Comparison of ENCODE assay signal across 1 cellular context in genomic region chr12:110403146-110403974, GRCh38.
TF ChIP-seq lines count a peak whose summit lies in the region.

TSS of gene ANAPC7 (minus strand) at chr12:110403708. CDS start at chr12:110403627, 81 bp downstream.

TF ChIP-seq in HepG2, 621 proteins besides CTCF, POLR2A, EP300 and RAD21 (continued from another document and continues in another):
- TF ChIP-seq ZNF784 (CRISPR knock-in tag; IDR thresholded peaks at IDR 0.05; ENCODE audit: borderline replicate concordance): no peak; the same call in 1 of the 2 replicates
- no peak for TF ChIP-seq SKIL (CRISPR knock-in tag; IDR thresholded peaks at IDR 0.05; ENCODE audit: borderline replicate concordance)
- no peak for TF ChIP-seq CHD2 (IDR thresholded peaks at IDR 0.05; ENCODE audit: low read depth, low read length)
- no peak for TF ChIP-seq PHB2 (IDR thresholded peaks at IDR 0.05; ENCODE audit: partially characterized antibody)
- no peak; the same call in 1 of the 2 replicates for TF ChIP-seq TFAP4 (IDR thresholded peaks at IDR 0.05; ENCODE audit: borderline replicate concordance, low read depth)
- TF ChIP-seq ZEB1 (IDR thresholded peaks at IDR 0.05; ENCODE audit: insufficient replicate concordance, low read depth): peak; percentile 50
- TF ChIP-seq TSC22D2 (CRISPR knock-in tag; IDR thresholded peaks at IDR 0.05; ENCODE audit: borderline replicate concordance): no peak
- TF ChIP-seq GLI4 (CRISPR knock-in tag; IDR thresholded peaks at IDR 0.05; ENCODE audit: borderline replicate concordance): no peak; the same call in 1 of the 2 replicates
- TF ChIP-seq JUNB (CRISPR knock-in tag; IDR thresholded peaks at IDR 0.05; ENCODE audit: borderline replicate concordance): no peak
- no peak; the same call in 1 of the 2 replicates for TF ChIP-seq KLF11 (CRISPR knock-in tag; IDR thresholded peaks at IDR 0.05)
- TF ChIP-seq BORCS8-MEF2B (CRISPR knock-in tag; IDR thresholded peaks at IDR 0.05): peak; percentile 78
- TF ChIP-seq ZNF674 (CRISPR knock-in tag; IDR thresholded peaks at IDR 0.05; ENCODE audit: low read depth): no peak
- TF ChIP-seq IKZF5 (CRISPR knock-in tag; IDR thresholded peaks at IDR 0.05): no peak; the same call in 1 of the 2 replicates
- no peak for TF ChIP-seq ZNF205 (CRISPR knock-in tag; IDR thresholded peaks at IDR 0.05)
- TF ChIP-seq ASH2L (IDR thresholded peaks at IDR 0.05; ENCODE audit: insufficient read length, low read depth, low read length): peak; percentile 94
- TF ChIP-seq ZNF878 (CRISPR knock-in tag; IDR thresholded peaks at IDR 0.05): no peak
- peak; percentile 96 for TF ChIP-seq KDM5A (IDR thresholded peaks at IDR 0.05; ENCODE audit: borderline replicate concordance, low read length)
- no peak; the same call in 1 of the 2 replicates for TF ChIP-seq ELF1 (CRISPR knock-in tag; IDR thresholded peaks at IDR 0.05)
- TF ChIP-seq ZFP91 (CRISPR knock-in tag; IDR thresholded peaks at IDR 0.05; ENCODE audit: borderline replicate concordance): peak; percentile 73; the same call in 1 of the 2 replicates
- TF ChIP-seq ZNF292 (CRISPR knock-in tag; IDR thresholded peaks at IDR 0.05; ENCODE audit: borderline replicate concordance, low read depth): no peak
- no peak for TF ChIP-seq CBX2 (IDR thresholded peaks at IDR 0.05; ENCODE audit: low read depth, low read length)
- TF ChIP-seq CBX2 (CRISPR knock-in tag; IDR thresholded peaks at IDR 0.05; ENCODE audit: low read depth): 0 out of 2 replicates have a peak, but pooled peaks have one; percentile 32
- TF ChIP-seq ZNF891 (CRISPR knock-in tag; IDR thresholded peaks at IDR 0.05): peak; percentile 91; the same call in 1 of the 2 replicates
- TF ChIP-seq ZNF629 (CRISPR knock-in tag; conservative IDR thresholded peaks at IDR 0.05): no peak
- no peak for TF ChIP-seq RARG (CRISPR knock-in tag; IDR thresholded peaks at IDR 0.05; ENCODE audit: low read depth)
- TF ChIP-seq ZNF800 (CRISPR knock-in tag; IDR thresholded peaks at IDR 0.05): no peak
- TF ChIP-seq ZSCAN20 (CRISPR knock-in tag; IDR thresholded peaks at IDR 0.05; ENCODE audit: borderline replicate concordance): 0 out of 2 replicates have a peak, but pooled peaks have one; percentile 20
- TF ChIP-seq ATF7-NPFF (CRISPR knock-in tag; IDR thresholded peaks at IDR 0.05; ENCODE audit: low read depth): peak; percentile 40; the same call in 1 of the 2 replicates
- TF ChIP-seq ZXDC (CRISPR knock-in tag; IDR thresholded peaks at IDR 0.05): no peak
- no peak for TF ChIP-seq ZNF503 (CRISPR knock-in tag; IDR thresholded peaks at IDR 0.05)
- TF ChIP-seq AKAP8 (CRISPR knock-in tag; IDR thresholded peaks at IDR 0.05): no peak
- TF ChIP-seq NFATC3 (CRISPR knock-in tag; IDR thresholded peaks at IDR 0.05): no peak
- TF ChIP-seq ZNF432 (CRISPR knock-in tag; IDR thresholded peaks at IDR 0.05; ENCODE audit: borderline replicate concordance): 0 out of 2 replicates have a peak, but pooled peaks have one; percentile 62
- TF ChIP-seq HOXA3 (CRISPR knock-in tag; IDR thresholded peaks at IDR 0.05): peak; percentile 88
- peak; percentile 40; the same call in 1 of the 2 replicates for TF ChIP-seq ELF4 (CRISPR knock-in tag; IDR thresholded peaks at IDR 0.05; ENCODE audit: borderline replicate concordance)
- no peak; the same call in none of the 2 replicates for TF ChIP-seq ZNF605 (CRISPR knock-in tag; IDR thresholded peaks at IDR 0.05)
- peak; percentile 46; the same call in 1 of the 2 replicates for TF ChIP-seq ZNF281 (CRISPR knock-in tag; IDR thresholded peaks at IDR 0.05; ENCODE audit: borderline replicate concordance)
- TF ChIP-seq MTA1 (CRISPR knock-in tag; IDR thresholded peaks at IDR 0.05; ENCODE audit: borderline replicate concordance): no peak
- TF ChIP-seq MLXIP (CRISPR knock-in tag; IDR thresholded peaks at IDR 0.05; ENCODE audit: borderline replicate concordance): no peak
- peak; percentile 84 for TF ChIP-seq ZNF703 (CRISPR knock-in tag; IDR thresholded peaks at IDR 0.05; ENCODE audit: borderline replicate concordance)
- TF ChIP-seq ZFYVE20 (CRISPR knock-in tag; IDR thresholded peaks at IDR 0.05; ENCODE audit: borderline replicate concordance, low read depth): 0 out of 2 replicates have a peak, but pooled peaks have one; percentile 54
- TF ChIP-seq ZKSCAN5 (CRISPR knock-in tag; IDR thresholded peaks at IDR 0.05): 0 out of 2 replicates have a peak, but pooled peaks have one; percentile 36
